In genomic region chr12:71754461-71755145, GRCh38 we compare ENCODE assay signal across 8 cellular contexts.
A peak's percentile ranks its signal among the peaks of the same experiment; 100 is the strongest.
DNase-seq lines count a peak whose midpoint lies in the region; ATAC-seq and TF ChIP-seq lines count a peak whose summit lies in the region.

TSS of gene RAB21 (plus strand) at chr12:71754863. CDS start at chr12:71755130, 267 bp downstream.

- ATAC-seq in GM19023 (IDR thresholded peaks at IDR 0.05; ENCODE audit: unreplicated experiment) (peak; percentile 95), HG03280 (IDR thresholded peaks at IDR 0.05; ENCODE audit: unreplicated experiment) (peak; percentile 97)

- DNase-seq in AG10803 (ENCODE audit: low read depth) (peak; percentile 96), NCI-H345 treated with DMSO at 0.1 percent for 48 hours (lab: John Stamatoyannopoulos, UW; ENCODE audit: unreplicated experiment) (peak; percentile 97), inferior parietal cortex (ENCODE audit: extremely low spot score) (peak; percentile 97)
- DNase-seq in activated CD4-positive, CD25-positive, alpha-beta regulatory T cell (lab: John Stamatoyannopoulos, UW) = peak; percentile 94 to 98 (median 95)
- DNase-seq in central memory CD4-positive, alpha-beta T cell = peak; percentile 97
- DNase-seq in stimulated activated CD4-positive, alpha-beta T cell treated with anti-CD3 and anti-CD28 coated beads, Interleukin-12 subunit alpha, Interleukin-12 subunit beta, amount 100 ng/mL, for 24 hours (ENCODE audit: low read depth in 2 of 2) = peak; percentile 96 to 99

- H3K4me3 ChIP-seq in AG10803 (ENCODE audit: low read length) = peak within 1 kb of the TSS; percentile 77

- TF ChIP-seq CTCF in AG10803 (conservative IDR thresholded peaks at IDR 0.05; ENCODE audit: low read length) = peak; percentile 27

Comparison
In these comparisons a context has a peak if more than half of its experiments do, and no peak if none do; other contexts are left out.
1. Peak in every context shown above with its lines: DNase-seq, ATAC-seq and H3K4me3 ChIP-seq.